ENCODE assay signal across 21 cellular contexts in the genomic region with DNA sequence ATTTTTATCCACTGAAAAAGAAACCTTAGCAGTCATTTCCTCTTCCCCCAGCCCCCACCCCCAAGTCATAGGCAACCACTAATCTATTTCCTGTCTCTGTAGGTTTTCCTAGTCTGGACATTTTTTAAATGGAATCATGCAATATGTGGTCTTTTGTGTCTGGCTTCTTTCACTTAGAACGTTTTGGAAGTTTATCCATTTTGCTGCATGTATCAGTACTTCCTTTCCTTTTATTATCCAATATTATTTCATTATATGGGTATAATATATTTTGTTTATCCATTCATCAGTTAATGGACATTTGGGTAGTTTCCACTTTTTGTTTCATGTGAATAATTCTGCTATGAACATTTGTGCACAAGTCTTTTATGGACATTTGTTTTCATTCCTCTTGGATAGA.
"Had no signal": no experiment of that assay in that cellular context is flagged by ENCODE, and none has a peak within 500 bp of the region (broad histone marks: within the 10 kb centered on the region; RNA-seq: fewer than 3 reads in every experiment).

No MANE protein-coding gene starts in this region.

- H3K36me3 ChIP-seq: esophagus muscularis mucosa, neutrophil, right lobe of liver, tibial nerve, upper lobe of right lung, vagina had no signal

- H3K27ac ChIP-seq: epithelial cell of prostate, esophagus muscularis mucosa, neutrophil, psoas muscle, right lobe of liver, testis, tibial nerve, upper lobe of right lung, vagina had no signal

- H3K4me1 ChIP-seq: psoas muscle, right lobe of liver, testis, tibial nerve, upper lobe of right lung, vagina had no signal

- H3K27me3 ChIP-seq: esophagus muscularis mucosa, right lobe of liver, testis, tibial nerve, upper lobe of right lung, vagina had no signal

- H3K9me3 ChIP-seq: esophagus muscularis mucosa, mucosa of descending colon, neutrophil, psoas muscle, right lobe of liver, testis, tibial nerve, upper lobe of right lung, vagina had no signal

- H3K4me3 ChIP-seq: esophagus muscularis mucosa, mucosa of descending colon, psoas muscle, right lobe of liver, testis, tibial nerve, upper lobe of right lung, vagina had no signal

- FAIRE-seq: islet of Langerhans had no signal

- DNase-seq: cortex of kidney; effector memory CD4-positive, alpha-beta T cell; foreskin fibroblast; kidney glomerular epithelial cell; mucosa of descending colon; naive thymus-derived CD8-positive, alpha-beta T cell; psoas muscle; retina; right lobe of liver; stimulated activated CD4-positive, alpha-beta T cell treated with anti-CD3 and anti-CD28 coated beads, Interleukin-2, amount 100 ng/mL, for 24 hours; stimulated activated CD4-positive, alpha-beta T cell treated with anti-CD3 and anti-CD28 coated beads, Interleukin-4, amount 100 ng/mL, for 4 hours; stimulated activated naive B cell treated with anti-CD40 and anti-IgM and Interleukin-4, amounts not matched to agents 10 μg/mL and 1 μg/mL and 100 μg/mL, for 72 hours; stimulated activated naive CD8-positive, alpha-beta T cell treated with anti-CD3 and anti-CD28 coated beads, Interleukin-15, amount 100 ng/mL, for 72 hours; testis; upper lobe of right lung had no signal
